ENCODE assay signal across 36 cellular contexts in genomic region chr18:23324861-23325260, GRCh38.
"Had no signal": no experiment of that assay in that cellular context is flagged by ENCODE, and none has a peak within 500 bp of the region (broad histone marks: within the 10 kb centered on the region; RNA-seq: fewer than 3 reads in every experiment).

No MANE protein-coding gene starts in this region.

- H3K4me1 Mint-ChIP-seq: activated CD4-positive, alpha-beta T cell treated with anti-CD3 and anti-CD28 coated beads for 36 hours; central memory CD8-positive, alpha-beta T cell; T-helper 17 cell had no signal

- FAIRE-seq: bronchial epithelial cell, colon had no signal

- ATAC-seq: activated CD4-positive, alpha-beta T cell treated with anti-CD3 and anti-CD28 coated beads for 36 hours; activated CD8-positive, alpha-beta memory T cell treated with anti-CD3 and anti-CD28 coated beads, Interleukin-2, amount 10 ng/mL, durations not matched to agents 7 days and 5 days; activated CD8-positive, alpha-beta T cell treated with anti-CD3 and anti-CD28 coated beads, Interleukin-2, amount 10 ng/mL, durations not matched to agents 7 days and 5 days; activated naive CD4-positive, alpha-beta T cell treated with anti-CD3 and anti-CD28 coated beads, Interleukin-2, amount 50 U/mL, for 72 hours; effector memory CD8-positive, alpha-beta T cell; foreskin keratinocyte; gastrocnemius medialis; heart left ventricle; T-helper 17 cell had no signal

- DNase-seq: activated CD4-positive, alpha-beta memory T cell treated with anti-CD3 and anti-CD28 coated beads for 36 hours; activated CD4-positive, alpha-beta T cell treated with anti-CD3 and anti-CD28 coated beads for 36 hours; activated CD4-positive, alpha-beta T cell treated with anti-CD3 and anti-CD28 coated beads, Interleukin-2, amount 10 ng/mL, durations not matched to agents 24 days and 14 days; activated CD4-positive, CD25-positive, alpha-beta regulatory T cell; activated CD4-positive, CD25-positive, alpha-beta regulatory T cell treated with anti-CD3 and anti-CD28 coated beads, Interleukin-2, amount 50 U/mL, for 72 hours; activated CD8-positive, alpha-beta memory T cell treated with anti-CD3 and anti-CD28 coated beads, Interleukin-2, amount 10 ng/mL, durations not matched to agents 7 days and 5 days; activated CD8-positive, alpha-beta memory T cell treated with anti-CD3 and anti-CD28 coated beads, Interleukin-2, amount 50 U/mL, for 4 hours; activated CD8-positive, alpha-beta T cell treated with anti-CD3 and anti-CD28 coated beads, Interleukin-2, amount 10 ng/mL, durations not matched to agents 7 days and 5 days; activated gamma-delta T cell; activated naive CD4-positive, alpha-beta T cell; activated naive CD4-positive, alpha-beta T cell treated with anti-CD3 and anti-CD28 coated beads, Interleukin-2, amount 10 ng/mL, durations not matched to agents 7 days and 5 days; activated naive CD8-positive, alpha-beta T cell treated with anti-CD3 and anti-CD28 coated beads, Interleukin-2, amount 10 ng/mL, durations not matched to agents 7 days and 5 days; activated T-cell treated with anti-CD3 and anti-CD28 coated beads, Interleukin-2, amount 50 U/mL, for 1 hour; activated T-cell treated with anti-CD3 and anti-CD28 coated beads, Interleukin-2, amount 50 U/mL, for 48 hours; cortex of kidney; dermis blood vessel endothelial cell; effector CD4-positive, alpha-beta T cell; effector memory CD8-positive, alpha-beta T cell; erythroblast; foreskin keratinocyte; gastrocnemius medialis; glutamatergic neuron; heart left ventricle; T-helper 1 cell; T-helper 17 cell; T1000; WERI-Rb-1 had no signal

- H3K27ac Mint-ChIP-seq: activated CD4-positive, alpha-beta memory T cell treated with anti-CD3 and anti-CD28 coated beads for 36 hours; activated CD4-positive, alpha-beta T cell treated with anti-CD3 and anti-CD28 coated beads for 36 hours; activated CD4-positive, alpha-beta T cell treated with anti-CD3 and anti-CD28 coated beads, Interleukin-2, amount 10 ng/mL, durations not matched to agents 24 days and 14 days; activated CD8-positive, alpha-beta memory T cell treated with anti-CD3 and anti-CD28 coated beads, Interleukin-2, amount 10 ng/mL, durations not matched to agents 7 days and 5 days; activated CD8-positive, alpha-beta T cell treated with anti-CD3 and anti-CD28 coated beads, Interleukin-2, amount 10 ng/mL, durations not matched to agents 7 days and 5 days; activated naive CD4-positive, alpha-beta T cell treated with anti-CD3 and anti-CD28 coated beads, Interleukin-2, amount 10 ng/mL, durations not matched to agents 7 days and 5 days; activated naive CD8-positive, alpha-beta T cell treated with anti-CD3 and anti-CD28 coated beads, Interleukin-2, amount 10 ng/mL, durations not matched to agents 7 days and 5 days; activated T-helper 1 cell treated with anti-CD3 and anti-CD28 coated beads, Interleukin-12 subunit alpha, Interleukin-12 subunit beta, Interleukin-2, Interleukin-4 antibody, amounts not matched to agents 30 ng/mL and 10 ng/mL and 1 ng/mL, durations not matched to agents 14 hours and 24 hours and 36 hours; brain; effector memory CD8-positive, alpha-beta T cell; T-helper 17 cell; T-helper 2 cell treated with Interferon-gamma antibody and Interleukin-4, amounts not matched to agents 5 μg/mL and 100 μg/mL, for 36 hours had no signal

- H3K4me3 Mint-ChIP-seq: activated CD4-positive, alpha-beta memory T cell treated with anti-CD3 and anti-CD28 coated beads for 36 hours; activated CD4-positive, alpha-beta T cell treated with anti-CD3 and anti-CD28 coated beads for 36 hours; activated CD4-positive, alpha-beta T cell treated with anti-CD3 and anti-CD28 coated beads, Interleukin-2, amount 10 ng/mL, durations not matched to agents 24 days and 14 days; activated CD8-positive, alpha-beta memory T cell treated with anti-CD3 and anti-CD28 coated beads, Interleukin-2, amount 10 ng/mL, durations not matched to agents 7 days and 5 days; activated CD8-positive, alpha-beta T cell treated with anti-CD3 and anti-CD28 coated beads, Interleukin-2, amount 10 ng/mL, durations not matched to agents 7 days and 5 days; activated naive CD4-positive, alpha-beta T cell treated with anti-CD3 and anti-CD28 coated beads, Interleukin-2, amount 10 ng/mL, durations not matched to agents 7 days and 5 days; activated naive CD8-positive, alpha-beta T cell treated with anti-CD3 and anti-CD28 coated beads, Interleukin-2, amount 10 ng/mL, durations not matched to agents 7 days and 5 days; activated T-helper 1 cell treated with anti-CD3 and anti-CD28 coated beads, Interleukin-12 subunit alpha, Interleukin-12 subunit beta, Interleukin-2, Interleukin-4 antibody, amounts not matched to agents 30 ng/mL and 10 ng/mL and 1 ng/mL, durations not matched to agents 14 hours and 24 hours and 36 hours; brain; central memory CD8-positive, alpha-beta T cell; effector memory CD8-positive, alpha-beta T cell; T-helper 17 cell; T-helper 2 cell treated with Interferon-gamma antibody and Interleukin-4, amounts not matched to agents 5 μg/mL and 100 μg/mL, for 36 hours had no signal

- H3K27me3 ChIP-seq: ascending aorta, esophagus muscularis mucosa, foreskin keratinocyte, gastrocnemius medialis, heart left ventricle had no signal

- H3K9me3 ChIP-seq: ascending aorta, esophagus muscularis mucosa, gastrocnemius medialis had no signal

- H3K9me3 Mint-ChIP-seq: activated T-helper 1 cell treated with anti-CD3 and anti-CD28 coated beads, Interleukin-12 subunit alpha, Interleukin-12 subunit beta, Interleukin-2, Interleukin-4 antibody, amounts not matched to agents 30 ng/mL and 10 ng/mL and 1 ng/mL, durations not matched to agents 14 hours and 24 hours and 36 hours; effector memory CD8-positive, alpha-beta T cell had no signal

- H3K27me3 Mint-ChIP-seq: activated CD4-positive, alpha-beta memory T cell treated with anti-CD3 and anti-CD28 coated beads for 36 hours; activated CD4-positive, alpha-beta T cell treated with anti-CD3 and anti-CD28 coated beads for 36 hours; activated CD8-positive, alpha-beta memory T cell treated with anti-CD3 and anti-CD28 coated beads, Interleukin-2, amount 10 ng/mL, durations not matched to agents 7 days and 5 days; central memory CD8-positive, alpha-beta T cell; T-helper 17 cell had no signal

- H3K4me3 ChIP-seq: esophagus muscularis mucosa, gastrocnemius medialis, heart left ventricle had no signal

- H3K4me1 ChIP-seq: ascending aorta, esophagus muscularis mucosa, foreskin keratinocyte, gastrocnemius medialis, heart left ventricle had no signal

- H3K36me3 ChIP-seq: ascending aorta, esophagus muscularis mucosa, gastrocnemius medialis, heart left ventricle, WERI-Rb-1 had no signal

- H3K27ac ChIP-seq: esophagus muscularis mucosa, foreskin keratinocyte, gastrocnemius medialis, heart left ventricle, WERI-Rb-1 had no signal
